ENCODE assay signal across 1 cellular context in genomic region chr21:34670220-34670961, GRCh38.
TF ChIP-seq lines count a peak whose summit lies in the region.

No MANE protein-coding gene starts in this region.

TF ChIP-seq in GM12878, 131 proteins besides CTCF, POLR2A, EP300 and RAD21 (continued from another document):
- TF ChIP-seq SRF (IDR thresholded peaks at IDR 0.05; ENCODE audit: low read depth in 2 of 2, low read length in 2 of 2) (no peak), SIX5 (IDR thresholded peaks at IDR 0.05; ENCODE audit: low read depth, low read length, severe bottlenecking) (no peak), BCL3 (IDR thresholded peaks at IDR 0.05; ENCODE audit: borderline replicate concordance, insufficient read depth, low read depth, low read length, poor library complexity, severe bottlenecking) (no peak), SMARCA5 (IDR thresholded peaks at IDR 0.05) (peak; percentile 31; the same call in 1 of the 2 replicates), SREBF1 (IDR thresholded peaks at IDR 0.05; ENCODE audit: low read length) (no peak), MTA2 (IDR thresholded peaks at IDR 0.05; ENCODE audit: low read depth) (no peak), TCF3 (IDR thresholded peaks at IDR 0.05; ENCODE audit: borderline replicate concordance, insufficient read depth, low read depth, low read length) (peak; percentile 57; the same call in 1 of the 2 replicates), FOXK2 (IDR thresholded peaks at IDR 0.05) (no peak), ZSCAN29 (IDR thresholded peaks at IDR 0.05) (peak; percentile 79; the same call in 1 of the 2 replicates), NFXL1 (IDR thresholded peaks at IDR 0.05; ENCODE audit: borderline replicate concordance) (peak; percentile 77; the same call in 1 of the 2 replicates), CEBPB (IDR thresholded peaks at IDR 0.05; ENCODE audit: borderline replicate concordance in 1 of 2, low read depth in 2 of 2, low read length in 2 of 2) (no peak), EZH2 (IDR thresholded peaks at IDR 0.05; ENCODE audit: borderline replicate concordance, control insufficient read depth, low read depth, low read length) (no peak), FOXM1 (IDR thresholded peaks at IDR 0.05; ENCODE audit: low read depth, low read length) (no peak), BMI1 (IDR thresholded peaks at IDR 0.05; ENCODE audit: borderline replicate concordance) (no peak), SUPT20H (IDR thresholded peaks at IDR 0.05; ENCODE audit: borderline replicate concordance, control insufficient read depth, low read depth, low read length) (no peak), ZNF622 (IDR thresholded peaks at IDR 0.05) (no peak), EGR1 (IDR thresholded peaks at IDR 0.05; ENCODE audit: borderline replicate concordance in 1 of 2, low read depth in 2 of 2, low read length in 2 of 2) (0 out of 3 replicates have a peak, but pooled peaks of 1 of the 2 experiments have one; percentile 14), YY1 (IDR thresholded peaks at IDR 0.05; ENCODE audit: low read depth, low read length) (no peak), SUZ12 (IDR thresholded peaks at IDR 0.05; ENCODE audit: unreplicated experiment) (no peak), TBL1XR1 (IDR thresholded peaks at IDR 0.05; ENCODE audit: low read depth, low read length) (no peak), MXI1 (IDR thresholded peaks at IDR 0.05; ENCODE audit: low read depth, low read length) (no peak), CBX5 (IDR thresholded peaks at IDR 0.05; ENCODE audit: low read depth) (no peak), ZBED1 (IDR thresholded peaks at IDR 0.05; ENCODE audit: borderline replicate concordance) (no peak), HDAC6 (IDR thresholded peaks at IDR 0.05; ENCODE audit: unreplicated experiment) (no peak), ESRRA (IDR thresholded peaks at IDR 0.05; ENCODE audit: low read length) (no peak), MEF2B (IDR thresholded peaks at IDR 0.05; ENCODE audit: partially characterized antibody, poor library complexity, severe bottlenecking) (no peak), EED (IDR thresholded peaks at IDR 0.05; ENCODE audit: low read depth) (no peak), MTA3 (IDR thresholded peaks at IDR 0.05; ENCODE audit: borderline replicate concordance, low read length) (no peak), BHLHE40 (IDR thresholded peaks at IDR 0.05; ENCODE audit: borderline replicate concordance in 1 of 2, low read depth in 2 of 2, low read length in 1 of 2) (0 out of 4 replicates have a peak, but pooled peaks of 1 of the 2 experiments have one; percentile 7), CBX3 (IDR thresholded peaks at IDR 0.05; ENCODE audit: borderline replicate concordance, low read depth) (no peak), PBX3 (IDR thresholded peaks at IDR 0.05; ENCODE audit: insufficient replicate concordance, low read depth, low read length) (no peak), MLLT1 (IDR thresholded peaks at IDR 0.05) (no peak), NRF1 (conservative IDR thresholded peaks at IDR 0.05; ENCODE audit: low read depth, low read length) (no peak), SPI1 (IDR thresholded peaks at IDR 0.05; ENCODE audit: borderline replicate concordance, insufficient read depth, low read depth, low read length) (no peak), IRF5 (IDR thresholded peaks at IDR 0.05; ENCODE audit: borderline replicate concordance) (no peak), PAX5 (IDR thresholded peaks at IDR 0.05; ENCODE audit: borderline replicate concordance, low read depth, low read length) (no peak), PML (IDR thresholded peaks at IDR 0.05; ENCODE audit: low read length) (no peak), BCL11A (IDR thresholded peaks at IDR 0.05; ENCODE audit: low read depth, low read length) (no peak), DPF2 (IDR thresholded peaks at IDR 0.05) (0 out of 2 replicates have a peak, but pooled peaks have one; percentile 26), IRF4 (IDR thresholded peaks at IDR 0.05; ENCODE audit: low read depth, low read length) (no peak), NBN (IDR thresholded peaks at IDR 0.05) (no peak), IKZF2 (IDR thresholded peaks at IDR 0.05) (no peak), RCOR1 (conservative IDR thresholded peaks at IDR 0.05; ENCODE audit: low read depth, low read length) (no peak), SMAD5 (IDR thresholded peaks at IDR 0.05; ENCODE audit: low read depth) (no peak), HCFC1 (IDR thresholded peaks at IDR 0.05; ENCODE audit: low read length) (no peak)
- TF ChIP-seq, protein P1, sequence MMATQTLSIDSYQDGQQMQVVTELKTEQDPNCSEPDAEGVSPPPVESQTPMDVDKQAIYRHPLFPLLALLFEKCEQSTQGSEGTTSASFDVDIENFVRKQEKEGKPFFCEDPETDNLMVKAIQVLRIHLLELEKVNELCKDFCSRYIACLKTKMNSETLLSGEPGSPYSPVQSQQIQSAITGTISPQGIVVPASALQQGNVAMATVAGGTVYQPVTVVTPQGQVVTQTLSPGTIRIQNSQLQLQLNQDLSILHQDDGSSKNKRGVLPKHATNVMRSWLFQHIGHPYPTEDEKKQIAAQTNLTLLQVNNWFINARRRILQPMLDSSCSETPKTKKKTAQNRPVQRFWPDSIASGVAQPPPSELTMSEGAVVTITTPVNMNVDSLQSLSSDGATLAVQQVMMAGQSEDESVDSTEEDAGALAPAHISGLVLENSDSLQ (IDR thresholded peaks at IDR 0.05) = no peak
- TF ChIP-seq, protein P2, sequence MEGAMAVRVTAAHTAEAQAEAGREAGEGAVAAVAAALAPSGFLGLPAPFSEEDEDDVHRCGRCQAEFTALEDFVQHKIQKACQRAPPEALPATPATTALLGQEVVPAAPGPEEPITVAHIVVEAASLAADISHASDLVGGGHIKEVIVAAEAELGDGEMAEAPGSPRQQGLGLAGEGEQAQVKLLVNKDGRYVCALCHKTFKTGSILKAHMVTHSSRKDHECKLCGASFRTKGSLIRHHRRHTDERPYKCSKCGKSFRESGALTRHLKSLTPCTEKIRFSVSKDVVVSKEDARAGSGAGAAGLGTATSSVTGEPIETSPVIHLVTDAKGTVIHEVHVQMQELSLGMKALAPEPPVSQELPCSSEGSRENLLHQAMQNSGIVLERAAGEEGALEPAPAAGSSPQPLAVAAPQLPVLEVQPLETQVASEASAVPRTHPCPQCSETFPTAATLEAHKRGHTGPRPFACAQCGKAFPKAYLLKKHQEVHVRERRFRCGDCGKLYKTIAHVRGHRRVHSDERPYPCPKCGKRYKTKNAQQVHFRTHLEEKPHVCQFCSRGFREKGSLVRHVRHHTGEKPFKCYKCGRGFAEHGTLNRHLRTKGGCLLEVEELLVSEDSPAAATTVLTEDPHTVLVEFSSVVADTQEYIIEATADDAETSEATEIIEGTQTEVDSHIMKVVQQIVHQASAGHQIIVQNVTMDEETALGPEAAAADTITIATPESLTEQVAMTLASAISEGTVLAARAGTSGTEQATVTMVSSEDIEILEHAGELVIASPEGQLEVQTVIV (IDR thresholded peaks at IDR 0.05; ENCODE audit: borderline replicate concordance, partially characterized antibody) = no peak
